In genomic region chr3:70775257-70775656, GRCh38 we compare ENCODE assay signal across 38 cellular contexts.
"Had no signal": no experiment of that assay in that cellular context is flagged by ENCODE, and none has a peak within 500 bp of the region (broad histone marks: within the 10 kb centered on the region; RNA-seq: fewer than 3 reads in every experiment).

No MANE protein-coding gene starts in this region.

- H3K27me3 ChIP-seq: ascending aorta, cardiac muscle cell had no signal

- H3K27ac ChIP-seq: ascending aorta, cardiac muscle cell, VCaP had no signal

- H3K27me3 Mint-ChIP-seq: activated naive CD8-positive, alpha-beta T cell treated with anti-CD3 and anti-CD28 coated beads, Interleukin-2, amount 10 ng/mL, durations not matched to agents 7 days and 5 days had no signal

- H3K9me3 Mint-ChIP-seq: activated CD4-positive, alpha-beta memory T cell treated with anti-CD3 and anti-CD28 coated beads for 36 hours; activated naive CD4-positive, alpha-beta T cell treated with anti-CD3 and anti-CD28 coated beads for 36 hours; activated naive CD8-positive, alpha-beta T cell treated with anti-CD3 and anti-CD28 coated beads, Interleukin-2, amount 10 ng/mL, durations not matched to agents 7 days and 5 days; activated T-cell treated with anti-CD3 and anti-CD28 coated beads, Interleukin-2, amount 50 U/mL, for 4 hours; brain had no signal

- H3K27ac Mint-ChIP-seq: activated B cell treated with CpG ODN at 0.5 μM for 24 hours; activated CD4-positive, alpha-beta memory T cell treated with anti-CD3 and anti-CD28 coated beads for 36 hours; activated CD4-positive, alpha-beta T cell treated with anti-CD3 and anti-CD28 coated beads, Interleukin-2, amount 10 ng/mL, durations not matched to agents 24 days and 14 days; activated CD8-positive, alpha-beta T cell treated with anti-CD3 and anti-CD28 coated beads for 36 hours; activated naive CD4-positive, alpha-beta T cell treated with anti-CD3 and anti-CD28 coated beads for 36 hours; activated naive CD4-positive, alpha-beta T cell treated with anti-CD3 and anti-CD28 coated beads, Interleukin-2, amount 50 U/mL, for 24 hours; activated naive CD8-positive, alpha-beta T cell; activated naive CD8-positive, alpha-beta T cell treated with anti-CD3 and anti-CD28 coated beads, Interleukin-2, amount 10 ng/mL, durations not matched to agents 7 days and 5 days; activated naive CD8-positive, alpha-beta T cell treated with anti-CD3 and anti-CD28 coated beads, Interleukin-2, amount 50 U/mL, for 24 hours; activated T-cell treated with anti-CD3 and anti-CD28 coated beads, Interleukin-2, amount 50 U/mL, for 72 hours; activated T-helper 1 cell treated with anti-CD3 and anti-CD28 coated beads, Interleukin-12 subunit alpha, Interleukin-12 subunit beta, Interleukin-2, Interleukin-4 antibody, amounts not matched to agents 30 ng/mL and 10 ng/mL and 1 ng/mL, durations not matched to agents 14 hours and 24 hours and 36 hours; activated T-helper 17 cell treated with anti-CD3 and anti-CD28 coated beads, Interleukin-2, amount 50 U/mL, for 72 hours; brain; T-helper 1 cell treated with Interleukin-12 subunit alpha and Interleukin-12 subunit beta and Interleukin-4 antibody, amounts not matched to agents 30 μg/mL and 1 μg/mL, for 36 hours; T-helper 2 cell treated with Interferon-gamma antibody and Interleukin-4, amounts not matched to agents 5 μg/mL and 100 μg/mL, for 36 hours had no signal

- H3K36me3 Mint-ChIP-seq: activated CD4-positive, alpha-beta memory T cell treated with anti-CD3 and anti-CD28 coated beads for 36 hours; activated naive CD4-positive, alpha-beta T cell treated with anti-CD3 and anti-CD28 coated beads, Interleukin-2, amount 50 U/mL, for 24 hours; brain had no signal

- FAIRE-seq: bronchial epithelial cell, TTC549 had no signal

- DNase-seq: activated B cell treated with CpG ODN at 0.5 μM for 24 hours; activated CD4-positive, alpha-beta memory T cell treated with anti-CD3 and anti-CD28 coated beads for 36 hours; activated CD4-positive, alpha-beta T cell treated with anti-CD3 and anti-CD28 coated beads for 4 hours; activated CD4-positive, alpha-beta T cell treated with anti-CD3 and anti-CD28 coated beads, Interleukin-2, amount 10 ng/mL, durations not matched to agents 24 days and 14 days; activated CD4-positive, alpha-beta T cell treated with anti-CD3 and anti-CD28 coated beads, Interleukin-2, amount 50 U/mL, for 1 hour; activated CD4-positive, alpha-beta T cell treated with anti-CD3 and anti-CD28 coated beads, Interleukin-2, amount 50 U/mL, for 4 hours; activated CD4-positive, CD25-positive, alpha-beta regulatory T cell treated with anti-CD3 and anti-CD28 coated beads, Interleukin-2, amount 50 U/mL, for 72 hours; activated CD8-positive, alpha-beta memory T cell treated with anti-CD3 and anti-CD28 coated beads, Interleukin-2, amount 50 U/mL, for 4 hours; activated CD8-positive, alpha-beta T cell treated with anti-CD3 and anti-CD28 coated beads for 36 hours; activated effector memory CD4-positive, alpha-beta T cell treated with anti-CD3 and anti-CD28 coated beads, Interleukin-2, amount 50 U/mL, for 16 hours; activated gamma-delta T cell treated with Interleukin-2 at 50 U/mL for 16 hours; activated naive CD4-positive, alpha-beta T cell; activated naive CD4-positive, alpha-beta T cell treated with anti-CD3 and anti-CD28 coated beads for 36 hours; activated naive CD8-positive, alpha-beta T cell treated with anti-CD3 and anti-CD28 coated beads, Interleukin-2, amount 10 ng/mL, durations not matched to agents 7 days and 5 days; activated naive CD8-positive, alpha-beta T cell treated with anti-CD3 and anti-CD28 coated beads, Interleukin-2, amount 50 U/mL, for 24 hours; activated T-cell treated with anti-CD3 and anti-CD28 coated beads for 4 hours; activated T-cell treated with anti-CD3 and anti-CD28 coated beads, Interleukin-2, amount 50 U/mL, for 1 hour; activated T-cell treated with anti-CD3 and anti-CD28 coated beads, Interleukin-2, amount 50 U/mL, for 4 hours; activated T-cell treated with anti-CD3 and anti-CD28 coated beads, Interleukin-2, amount 50 U/mL, for 72 hours; amygdala; anterior cingulate cortex; caudate nucleus; cerebellar nuclear complex; T-helper 2 cell; T-helper 9 cell had no signal

- H3K4me1 Mint-ChIP-seq: activated CD4-positive, alpha-beta T cell treated with anti-CD3 and anti-CD28 coated beads, Interleukin-2, amount 10 ng/mL, durations not matched to agents 24 days and 14 days; activated T-helper 17 cell treated with anti-CD3 and anti-CD28 coated beads, Interleukin-2, amount 50 U/mL, for 72 hours; brain; central memory CD8-positive, alpha-beta T cell had no signal

- H3K4me1 ChIP-seq: ascending aorta had no signal

- H3K36me3 ChIP-seq: ascending aorta, cardiac muscle cell had no signal

- H3K4me3 Mint-ChIP-seq: activated B cell treated with CpG ODN at 0.5 μM for 24 hours; activated CD4-positive, alpha-beta memory T cell treated with anti-CD3 and anti-CD28 coated beads for 36 hours; activated CD4-positive, alpha-beta T cell treated with anti-CD3 and anti-CD28 coated beads, Interleukin-2, amount 10 ng/mL, durations not matched to agents 24 days and 14 days; activated CD8-positive, alpha-beta T cell treated with anti-CD3 and anti-CD28 coated beads for 36 hours; activated naive CD4-positive, alpha-beta T cell treated with anti-CD3 and anti-CD28 coated beads for 36 hours; activated naive CD4-positive, alpha-beta T cell treated with anti-CD3 and anti-CD28 coated beads, Interleukin-2, amount 50 U/mL, for 24 hours; activated naive CD8-positive, alpha-beta T cell; activated naive CD8-positive, alpha-beta T cell treated with anti-CD3 and anti-CD28 coated beads, Interleukin-2, amount 10 ng/mL, durations not matched to agents 7 days and 5 days; activated naive CD8-positive, alpha-beta T cell treated with anti-CD3 and anti-CD28 coated beads, Interleukin-2, amount 50 U/mL, for 24 hours; activated T-cell treated with anti-CD3 and anti-CD28 coated beads, Interleukin-2, amount 50 U/mL, for 4 hours; activated T-cell treated with anti-CD3 and anti-CD28 coated beads, Interleukin-2, amount 50 U/mL, for 72 hours; activated T-helper 1 cell treated with anti-CD3 and anti-CD28 coated beads, Interleukin-12 subunit alpha, Interleukin-12 subunit beta, Interleukin-2, Interleukin-4 antibody, amounts not matched to agents 30 ng/mL and 10 ng/mL and 1 ng/mL, durations not matched to agents 14 hours and 24 hours and 36 hours; activated T-helper 17 cell treated with anti-CD3 and anti-CD28 coated beads, Interleukin-2, amount 50 U/mL, for 72 hours; brain; central memory CD8-positive, alpha-beta T cell; T-helper 1 cell treated with Interleukin-12 subunit alpha and Interleukin-12 subunit beta and Interleukin-4 antibody, amounts not matched to agents 30 μg/mL and 1 μg/mL, for 36 hours; T-helper 2 cell treated with Interferon-gamma antibody and Interleukin-4, amounts not matched to agents 5 μg/mL and 100 μg/mL, for 36 hours had no signal

- ATAC-seq: activated CD8-positive, alpha-beta T cell treated with anti-CD3 and anti-CD28 coated beads for 36 hours; activated naive CD8-positive, alpha-beta T cell treated with anti-CD3 and anti-CD28 coated beads, Interleukin-2, amount 50 U/mL, for 24 hours; activated T-cell treated with anti-CD3 and anti-CD28 coated beads, Interleukin-2, amount 50 U/mL, for 4 hours; activated T-cell treated with anti-CD3 and anti-CD28 coated beads, Interleukin-2, amount 50 U/mL, for 72 hours; activated T-helper 17 cell treated with anti-CD3 and anti-CD28 coated beads, Interleukin-2, amount 50 U/mL, for 72 hours had no signal

- H3K9me3 ChIP-seq: ascending aorta had no signal

- H3K4me3 ChIP-seq: ascending aorta, cardiac muscle cell had no signal
